ENCODE assay signal across 8 cellular contexts in the genomic region with DNA sequence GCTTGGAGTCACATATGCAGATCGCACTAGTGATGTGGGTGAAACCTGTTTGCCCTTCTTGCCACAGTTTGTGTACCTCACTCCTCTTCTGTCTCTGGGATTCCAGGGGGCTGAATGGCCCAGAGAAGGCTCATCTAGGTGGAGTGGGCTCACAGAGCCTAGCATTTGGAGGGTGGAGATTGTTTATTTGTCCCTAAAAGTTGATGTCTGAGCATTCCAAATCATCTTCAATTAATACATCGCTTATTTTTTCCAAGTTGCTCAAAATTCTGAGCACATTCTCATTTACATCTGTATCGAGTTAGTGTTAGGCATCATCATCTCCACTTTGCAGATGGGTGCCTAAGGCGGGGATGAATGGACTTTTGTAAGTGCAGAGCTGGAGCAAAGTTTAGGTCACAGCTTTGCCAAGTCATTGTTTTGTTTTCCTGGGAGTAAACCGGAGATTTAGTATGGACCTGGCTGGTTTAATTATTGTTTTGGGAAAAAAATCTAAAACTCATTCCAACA. TPM values are rescaled to one million over a fixed set of nuclear protein-coding genes. Genes with fewer than 3 reads are reported as not detected.
DNase-seq lines count a peak whose midpoint lies in the region; ATAC-seq, FAIRE-seq and TF ChIP-seq lines count a peak whose summit lies in the region.

No MANE protein-coding gene starts in this region.

- no peak for ATAC-seq in GM12878
- peak; percentile 27 for ATAC-seq in left lobe of liver
- no peak for ATAC-seq in HG03432 (IDR thresholded peaks at IDR 0.05; ENCODE audit: unreplicated experiment)

- H3K79me2 ChIP-seq in GM12878 (ENCODE audit: control insufficient read depth, insufficient read depth, low read length): peaks cover 59% of the 10 kb centered on the region

- peak overlapping the region; percentile 66 for H3K4me2 ChIP-seq in GM12878 (ENCODE audit: control insufficient read depth, insufficient read depth)

- H3K27ac ChIP-seq in GM12878 (ENCODE audit: control insufficient read depth, insufficient read depth): no peak overlapping the region
- H3K27ac ChIP-seq in thyroid gland: peak overlapping the region; percentile 80 to 96 (median 88)

- no peaks in the 10 kb centered on the region for H3K27me3 ChIP-seq in GM12878 (replicated peaks in 1 of 2; ENCODE audit: control insufficient read depth in 2 of 2, insufficient read depth in 2 of 2, low read length in 1 of 2)
- no peaks in the 10 kb centered on the region for H3K27me3 ChIP-seq in thyroid gland

- TF ChIP-seq POLR2A in GM12878 (IDR thresholded peaks at IDR 0.05; ENCODE audit: low read depth, low read length): no peak
- peak in 1 of 2 donors; percentile 12 for TF ChIP-seq POLR2A in thyroid gland (IDR thresholded peaks at IDR 0.05)

- no peaks in the 10 kb centered on the region for H3K9me3 Mint-ChIP-seq in activated CD4-positive, alpha-beta memory T cell treated with anti-CD3 and anti-CD28 coated beads, Interleukin-2, amount 10 ng/mL, durations not matched to agents 7 days and 5 days
- H3K9me3 Mint-ChIP-seq in activated CD4-positive, alpha-beta memory T cell treated with anti-CD3 and anti-CD28 coated beads for 36 hours: no peaks in the 10 kb centered on the region

- BruUV-seq in GM12878 (replicated peaks; lab: Mats Ljungman, UMichigan): no TSS peak

- no peaks in the 10 kb centered on the region for H4K20me1 ChIP-seq in GM12878 (ENCODE audit: control insufficient read depth, insufficient read depth)

- no peak overlapping the region for H2AFZ ChIP-seq in GM12878 (ENCODE audit: control insufficient read depth, low read depth, low read length)

- no peak overlapping the region for H3K27ac Mint-ChIP-seq in activated CD4-positive, alpha-beta memory T cell treated with anti-CD3 and anti-CD28 coated beads, Interleukin-2, amount 10 ng/mL, durations not matched to agents 7 days and 5 days
- no peak overlapping the region for H3K27ac Mint-ChIP-seq in activated CD4-positive, alpha-beta memory T cell treated with anti-CD3 and anti-CD28 coated beads for 36 hours

- H3K4me3 ChIP-seq in GM12878 (peak overlapping the region; percentile 77; the same call in 1 of the 2 replicates), thyroid gland (replicated peaks in 1 of 3) (peak overlapping the region in 1 of 3 donors; percentile 50)

- TF ChIP-seq EP300 in GM12878 (IDR thresholded peaks at IDR 0.05; ENCODE audit: borderline replicate concordance in 1 of 2, control insufficient read depth in 1 of 2, low read depth in 2 of 2, low read length in 2 of 2): no peak

- peaks cover 20% of the 10 kb centered on the region for H3K4me1 Mint-ChIP-seq in activated CD4-positive, alpha-beta memory T cell treated with anti-CD3 and anti-CD28 coated beads, Interleukin-2, amount 10 ng/mL, durations not matched to agents 7 days and 5 days
- peaks cover 27% of the 10 kb centered on the region for H3K4me1 Mint-ChIP-seq in activated CD4-positive, alpha-beta memory T cell treated with anti-CD3 and anti-CD28 coated beads for 36 hours (ENCODE audit: low read depth)

- TF ChIP-seq RAD21 in GM12878 (IDR thresholded peaks at IDR 0.05; ENCODE audit: insufficient read depth, low read depth, low read length): no peak

- no peak for FAIRE-seq in GM12878 (lab: Jason Lieb, UNC)
- no peak for FAIRE-seq in HTR-8/SVneo (lab: Jason Lieb, UNC)

- 100% methylated on average over 5 of the region's 5 CpGs for WGBS in GM12878 (ENCODE audit: insufficient coverage, insufficient replicate concordance, low lambda C conversion rate, missing lambda C conversion rate)
- 22 to 37% methylated on average over 5 of the region's 5 CpGs for WGBS in thyroid gland, 2 donors

- peaks cover 15% of the 10 kb centered on the region for H3K27me3 Mint-ChIP-seq in activated CD4-positive, alpha-beta memory T cell treated with anti-CD3 and anti-CD28 coated beads, Interleukin-2, amount 10 ng/mL, durations not matched to agents 7 days and 5 days
- no peaks in the 10 kb centered on the region for H3K27me3 Mint-ChIP-seq in activated CD4-positive, alpha-beta memory T cell treated with anti-CD3 and anti-CD28 coated beads for 36 hours

- POLR2A ChIA-PET in activated CD4-positive, alpha-beta memory T cell treated with anti-CD3 and anti-CD28 coated beads, Interleukin-2, amount 10 ng/mL, durations not matched to agents 7 days and 5 days (lab: Charles Lee): no interaction called here
- POLR2A ChIA-PET in activated CD4-positive, alpha-beta memory T cell treated with anti-CD3 and anti-CD28 coated beads for 36 hours (lab: Charles Lee): no interaction called here
- POLR2A ChIA-PET in GM12878 (lab: Charles Lee): interaction anchor here (0.6 kb wide), 2 partner anchors 22 to 133 kb away, joined by 3 to 6 read pairs; no protein-coding TSS in a partner anchor

- peak overlapping the region; percentile 44 for H3K4me3 Mint-ChIP-seq in activated CD4-positive, alpha-beta memory T cell treated with anti-CD3 and anti-CD28 coated beads, Interleukin-2, amount 10 ng/mL, durations not matched to agents 7 days and 5 days
- H3K4me3 Mint-ChIP-seq in activated CD4-positive, alpha-beta memory T cell treated with anti-CD3 and anti-CD28 coated beads for 36 hours: no peak overlapping the region

- H3K9ac ChIP-seq in GM12878 (ENCODE audit: control insufficient read depth, insufficient read depth, low read length): no peak overlapping the region

- CTCF ChIA-PET in activated CD4-positive, alpha-beta memory T cell treated with anti-CD3 and anti-CD28 coated beads, Interleukin-2, amount 10 ng/mL, durations not matched to agents 7 days and 5 days (lab: Charles Lee): interaction anchor here (1.0 to 1.4 kb wide), 2 partner anchors 9 to 31 kb away, joined by 3 read pairs; no protein-coding TSS in a partner anchor
- CTCF ChIA-PET in activated CD4-positive, alpha-beta memory T cell treated with anti-CD3 and anti-CD28 coated beads for 36 hours (lab: Charles Lee): interaction anchor here (0.6 kb wide), 1 partner anchor 306 kb away, joined by 4 read pairs; no protein-coding TSS in a partner anchor
- CTCF ChIA-PET in GM12878 (lab: Yijun Ruan, JAX): interaction anchor here (1.2 to 1.6 kb wide), 3 partner anchors 17 to 33 kb away, joined by 3 to 5 read pairs (median 3); no protein-coding TSS in a partner anchor

- peaks cover 3% of the 10 kb centered on the region; the same call in 1 of the 2 replicates for H3K4me1 ChIP-seq in GM12878 (ENCODE audit: control insufficient read depth, insufficient read depth, low read length)
- H3K4me1 ChIP-seq in thyroid gland: peaks cover 44 to 54% of the 10 kb centered on the region in 2 donors

- RAD21 ChIA-PET in GM12878 (lab: Charles Lee; ENCODE audit: unreplicated experiment): interaction anchor here (0.7 to 1.4 kb wide), 3 partner anchors 17 to 122 kb away, joined by 3 to 5 read pairs (median 3); no protein-coding TSS in a partner anchor

- H3K36me3 ChIP-seq in GM12878 (ENCODE audit: control insufficient read depth in 2 of 2, insufficient read depth in 2 of 2, low read length in 1 of 2) (no peaks in the 10 kb centered on the region), thyroid gland (no peaks in the 10 kb centered on the region)

- H3K9me3 ChIP-seq in GM12878 (replicated peaks; ENCODE audit: control insufficient read depth, insufficient read depth, low read length) (no peaks in the 10 kb centered on the region), thyroid gland (no peaks in the 10 kb centered on the region)

- no peak for DNase-seq in activated CD4-positive, alpha-beta memory T cell treated with anti-CD3 and anti-CD28 coated beads, Interleukin-2, amount 10 ng/mL, durations not matched to agents 7 days and 5 days
- no peak for DNase-seq in activated CD4-positive, alpha-beta memory T cell treated with anti-CD3 and anti-CD28 coated beads for 36 hours
- DNase-seq in GM12878 (ENCODE audit: low read depth, low spot score) (no peak), left lobe of liver (ENCODE audit: low spot score) (no peak), thyroid gland (no peak), HTR-8/SVneo (ENCODE audit: insufficient read length, low spot score) (no peak), NCI-H1048 (lab: John Stamatoyannopoulos, UW) (no peak)

- no peaks in the 10 kb centered on the region for H3K36me3 Mint-ChIP-seq in activated CD4-positive, alpha-beta memory T cell treated with anti-CD3 and anti-CD28 coated beads, Interleukin-2, amount 10 ng/mL, durations not matched to agents 7 days and 5 days (ENCODE audit: low read depth)
- H3K36me3 Mint-ChIP-seq in activated CD4-positive, alpha-beta memory T cell treated with anti-CD3 and anti-CD28 coated beads for 36 hours: no peaks in the 10 kb centered on the region

- SMC1A ChIA-PET in GM12878 (lab: Charles Lee; ENCODE audit: uncharacterized antibody, unreplicated experiment): interaction anchor here (1.1 to 2.2 kb wide), 3 partner anchors 14 to 31 kb away, joined by 3 to 5 read pairs (median 4); no protein-coding TSS in a partner anchor

- TF ChIP-seq CTCF in GM12878 (IDR thresholded peaks at IDR 0.05 in 2 of 3, conservative IDR thresholded peaks at IDR 0.05 in 1 of 3; ENCODE audit: control insufficient read depth in 2 of 3, extremely low read depth in 1 of 3, insufficient read depth in 1 of 3, low read depth in 3 of 3, low read length in 3 of 3) (no peak), thyroid gland (IDR thresholded peaks at IDR 0.05) (no peak)

- in situ Hi-C loops in GM12878 (cut with MboI): no loop called here

- intact Hi-C loops in activated CD4-positive, alpha-beta memory T cell treated with anti-CD3 and anti-CD28 coated beads for 36 hours (cut with micrococcal nuclease): loop anchor here (10.0 kb wide), 1 partner anchor 122 kb away; no protein-coding TSS in a partner anchor
- intact Hi-C loops in GM12878 (cut with micrococcal nuclease; ENCODE audit: unreplicated experiment) (loop anchor here (10.0 kb wide), 1 partner anchor 122 kb away; no protein-coding TSS in a partner anchor), thyroid gland (cut with DNase I) (no loop called here)

RNA-seq across cellular contexts. Expression of a gene that starts 2.0 kb away (rescaled TPM):
- total RNA-seq in activated CD4-positive, alpha-beta memory T cell treated with anti-CD3 and anti-CD28 coated beads, Interleukin-2, amount 10 ng/mL, durations not matched to agents 7 days and 5 days: 10 to 100 TPM; 30.8 to 31.4 TPM
- total RNA-seq in activated CD4-positive, alpha-beta memory T cell treated with anti-CD3 and anti-CD28 coated beads for 36 hours: 10 to 100 TPM; 24.8 to 24.9 TPM
- total RNA-seq in GM12878 (2013; cell fraction: nucleolus; rRNA removed): 40.0 and 41.0 TPM in 2 replicates
- total RNA-seq in GM12878 (2014; rRNA removed) (15.9 and 16.8 TPM in 2 replicates), GM12878 (2014; rRNA removed; fragmentation: Illumina TruSeq; extraction: Trizol) (11.4 and 13.4 TPM in 2 replicates), GM12878 (2021) (49.5 and 51.5 TPM in 2 replicates), left lobe of liver (27.1 TPM), thyroid gland (10 to 100 TPM; 60.3 to 97.0 (median 79.8) TPM)
- 6.8 TPM for polyA plus RNA-seq in GM12878 (2011; ENCODE audit: low read depth)
- polyA plus RNA-seq in GM12878 (2011; rRNA removed) (8.8 and 13.2 TPM in 2 replicates), GM12878 (2014; fragmentation: Illumina TruSeq; extraction: Trizol) (18.4 and 23.4 TPM in 2 replicates), GM12878 (2014; fragmentation: Nextera tagmentation; extraction: Ambion mirVana) (1 to 10 TPM in 1 of 2 experiments, under 1 TPM in 1; 0.79 to 1.6 TPM), GM12878 (2014; rRNA removed) (36.3 and 36.7 TPM in 2 replicates), GM12878 (2016; fragmentation: Nextera tagmentation; extraction: Ambion mirVana) (10 to 100 TPM; 15.9 to 18.4 TPM)
- 18.2 and 19.6 TPM in 2 replicates for polyA plus RNA-seq in GM12878 (2011; cell fraction: cytosol; rRNA removed)
- polyA plus RNA-seq in GM12878 (2011; cell fraction: nucleus; rRNA removed): 18.0 and 25.4 TPM in 2 replicates
- polyA plus RNA-seq in GM12878 (2012): 16.0 and 17.2 TPM in 2 replicates
- 27.2 and 28.3 TPM in 2 replicates for polyA minus RNA-seq in GM12878 (2011; rRNA and poly(A)+ RNA removed)
- 14.0 and 17.0 TPM in 2 replicates for polyA minus RNA-seq in GM12878 (2011; cell fraction: cytosol; rRNA and poly(A)+ RNA removed)
- 8.1 and 12.2 TPM in 2 replicates for polyA minus RNA-seq in GM12878 (2011; cell fraction: nucleus; rRNA and poly(A)+ RNA removed)

RNA-seq across cellular contexts. Expression of a gene that starts 59.6 kb away (rescaled TPM):
- not detected for total RNA-seq in activated CD4-positive, alpha-beta memory T cell treated with anti-CD3 and anti-CD28 coated beads, Interleukin-2, amount 10 ng/mL, durations not matched to agents 7 days and 5 days
- not detected for total RNA-seq in activated CD4-positive, alpha-beta memory T cell treated with anti-CD3 and anti-CD28 coated beads for 36 hours
- not detected in 2 replicates for total RNA-seq in GM12878 (2013; cell fraction: nucleolus; rRNA removed)
- total RNA-seq in GM12878 (2014; rRNA removed) (not detected in 2 replicates), GM12878 (2014; rRNA removed; fragmentation: Illumina TruSeq; extraction: Trizol) (not detected in 2 replicates), GM12878 (2021) (not detected in 2 replicates), left lobe of liver (not detected), thyroid gland (not detected)
- not detected for polyA plus RNA-seq in GM12878 (2011; ENCODE audit: low read depth)
- polyA plus RNA-seq in GM12878 (2011; rRNA removed) (not detected in 2 replicates), GM12878 (2014; fragmentation: Illumina TruSeq; extraction: Trizol) (not detected in 2 replicates), GM12878 (2014; fragmentation: Nextera tagmentation; extraction: Ambion mirVana) (not detected), GM12878 (2014; rRNA removed) (not detected in 2 replicates), GM12878 (2016; fragmentation: Nextera tagmentation; extraction: Ambion mirVana) (not detected)
- polyA plus RNA-seq in GM12878 (2011; cell fraction: cytosol; rRNA removed): not detected in 2 replicates
- not detected in 2 replicates for polyA plus RNA-seq in GM12878 (2011; cell fraction: nucleus; rRNA removed)
- 0.12 and 0.14 TPM in 2 replicates for polyA plus RNA-seq in GM12878 (2012)
- not detected in 2 replicates for polyA minus RNA-seq in GM12878 (2011; rRNA and poly(A)+ RNA removed)
- not detected in 2 replicates for polyA minus RNA-seq in GM12878 (2011; cell fraction: cytosol; rRNA and poly(A)+ RNA removed)
- polyA minus RNA-seq in GM12878 (2011; cell fraction: nucleus; rRNA and poly(A)+ RNA removed): not detected in 2 replicates
